ENCODE assay signal across 10 cellular contexts in genomic region chr2:232979871-232980461, GRCh38. TPM values are rescaled to one million over a fixed set of nuclear protein-coding genes. Genes with fewer than 3 reads are reported as not detected.
DNase-seq lines count a peak whose midpoint lies in the region; ATAC-seq and TF ChIP-seq lines count a peak whose summit lies in the region.
"Had no signal": no experiment of that assay in that cellular context is flagged by ENCODE, and none has a peak within 500 bp of the region (broad histone marks: within the 10 kb centered on the region; RNA-seq: fewer than 3 reads in every experiment).

No MANE protein-coding gene starts in this region.

- H2BK15ac ChIP-seq in H9 (ENCODE audit: low read depth, low read length), result no peak overlapping the region

- no peak overlapping the region for H3K14ac ChIP-seq in H9 (ENCODE audit: insufficient read depth, low read length)

- POLR2A ChIA-PET in OCI-LY7 (lab: Charles Lee), result interaction anchor here (0.6 to 1.0 kb wide), 2 partner anchors 54 to 176 kb away, joined by 3 to 4 read pairs; no protein-coding TSS in a partner anchor

- H2BK5ac ChIP-seq in H9 (ENCODE audit: insufficient read length, low read length), result no peak overlapping the region

- no peak overlapping the region for H2BK12ac ChIP-seq in H9 (ENCODE audit: insufficient read length, low read depth, low read length)

- H3K36me3 ChIP-seq in OCI-LY7 (ENCODE audit: insufficient read depth, low read length), result no peaks in the 10 kb centered on the region

- no peaks in the 10 kb centered on the region for H3K9me3 Mint-ChIP-seq in H9

- no peaks in the 10 kb centered on the region for H3K27me3 ChIP-seq in H9 (ENCODE audit: insufficient read depth, low read length)

- H4K91ac ChIP-seq in H9 (ENCODE audit: insufficient read length, low read depth, low read length), result no peak overlapping the region

- no peak overlapping the region for H3T11ph ChIP-seq in H9 (ENCODE audit: low read length)

- H3K27ac Mint-ChIP-seq in H9, result peak overlapping the region in 1 of 3 experiments; percentile 40; a peak in 2 of 7 replicates

- H3K79me2 ChIP-seq in OCI-LY7 (ENCODE audit: insufficient read depth, low read depth, low read length) (no peaks in the 10 kb centered on the region), H9 (ENCODE audit: insufficient read depth, low read length) (no peaks in the 10 kb centered on the region)

- no peaks in the 10 kb centered on the region for H3K9me3 ChIP-seq in OCI-LY7 (ENCODE audit: low read length)
- no peaks in the 10 kb centered on the region for H3K9me3 ChIP-seq in H9 (ENCODE audit: control insufficient read depth, low read depth, low read length)

- no peaks in the 10 kb centered on the region for H3K9me2 ChIP-seq in OCI-LY7 (ENCODE audit: insufficient read depth, low read length)

- no peak for ATAC-seq in HG02973 (IDR thresholded peaks at IDR 0.05; ENCODE audit: unreplicated experiment)
- no peak for ATAC-seq in left ventricle myocardium superior
- ATAC-seq in HG03565 (IDR thresholded peaks at IDR 0.05; ENCODE audit: unreplicated experiment), result no peak

- no peak overlapping the region for H2BK120ac ChIP-seq in H9 (ENCODE audit: low read depth, low read length, poor library complexity, severe bottlenecking)

- H3K4me3 Mint-ChIP-seq in H9, result no peak overlapping the region

- no TSS peak for BruUV-seq in OCI-LY7 (replicated peaks; lab: Mats Ljungman, UMichigan)

- H3K27me3 Mint-ChIP-seq in H9 (ENCODE audit: low read depth), result peaks cover 3% of the 10 kb centered on the region

- no peak overlapping the region for H3K4ac ChIP-seq in H9 (ENCODE audit: low read depth, low read length)

- H3K4me2 ChIP-seq in OCI-LY7 (ENCODE audit: low read length) (no peak overlapping the region), H9 (ENCODE audit: insufficient read depth, insufficient read length, low read length) (no peak overlapping the region)

- H3K18ac ChIP-seq in H9 (ENCODE audit: insufficient read length, low read depth, low read length), result no peak overlapping the region

- no peak overlapping the region for H4K8ac ChIP-seq in H9 (replicated peaks; ENCODE audit: insufficient read length, low read depth, low read length)

- H2AK5ac ChIP-seq in H9 (ENCODE audit: insufficient read length, low read length), result no peak overlapping the region

- H3K23me2 ChIP-seq in H9 (ENCODE audit: insufficient read length, low read depth, low read length, poor library complexity, severe bottlenecking), result no peaks in the 10 kb centered on the region

- H2AFZ ChIP-seq in OCI-LY7 (ENCODE audit: low read length) (no peak overlapping the region), H9 (ENCODE audit: low read length) (no peak overlapping the region)

- no peak overlapping the region for H4K5ac ChIP-seq in H9 (ENCODE audit: insufficient read length, low read depth, low read length)

- H3K4me1 ChIP-seq in OCI-LY7 (ENCODE audit: insufficient read depth, low read length, poor library complexity, severe bottlenecking) (no peaks in the 10 kb centered on the region), H9 (ENCODE audit: insufficient read depth, low read length) (peaks cover 3% of the 10 kb centered on the region; the same call in 1 of the 2 replicates)

- H3K79me1 ChIP-seq in H9 (ENCODE audit: insufficient read depth, low read depth, low read length, poor library complexity, severe bottlenecking), result no peaks in the 10 kb centered on the region

- CTCF ChIA-PET in OCI-LY7 (lab: Charles Lee; ENCODE audit: unreplicated experiment), result interaction anchor here (0.6 kb wide), 1 partner anchor 11 kb away, joined by 3 read pairs; no protein-coding TSS in a partner anchor

- H3K9ac ChIP-seq in H9 (ENCODE audit: extremely low read depth, insufficient read length, low read length), result no peak overlapping the region

- intact Hi-C loops in OCI-LY7 (cut with micrococcal nuclease; ENCODE audit: unreplicated experiment) (no loop called here), left ventricle myocardium superior (cut with micrococcal nuclease) (no loop called here)

- no peak overlapping the region for H3K56ac ChIP-seq in H9 (ENCODE audit: insufficient read length, low read depth, low read length)

- whole genome bisulfite sequencing in H9 (ENCODE audit: extremely low coverage, insufficient read length, low lambda C conversion rate), result no CpG with 5 or more reads among the region's 7 CpGs

- DNase-seq in GOT3 (lab: John Stamatoyannopoulos, UW), result peak; percentile 22
- no peak for DNase-seq in OCI-LY7 (ENCODE audit: low spot score)
- DNase-seq in epithelial cell of prostate (ENCODE audit: low read depth, low spot score), result peak; percentile 14
- peak; percentile 73 for DNase-seq in putamen (ENCODE audit: low spot score)
- no peak for DNase-seq in H9
- DNase-seq in left ventricle myocardium superior, result no peak
- DNase-seq: activated effector memory CD4-positive, alpha-beta T cell treated with anti-CD3 and anti-CD28 coated beads, Interleukin-2, amount 50 U/mL, for 16 hours; SHP77 treated with DMSO at 0.1 percent for 48 hours had no signal

- H3K4me3 ChIP-seq in OCI-LY7 (ENCODE audit: low read depth, low read length, poor library complexity, severe bottlenecking), result no peak overlapping the region

- TF ChIP-seq CTCF in OCI-LY7 (conservative IDR thresholded peaks at IDR 0.05; ENCODE audit: low read length), result 0 out of 2 replicates have a peak, but pooled peaks have one; percentile 24
- no peak for TF ChIP-seq CTCF in H9 (conservative IDR thresholded peaks at IDR 0.05)

- H3K4me1 Mint-ChIP-seq in H9, result peaks cover 25 to 42% of the 10 kb centered on the region in 2 experiments

- H3K23ac ChIP-seq in H9 (ENCODE audit: insufficient read length, low read depth, low read length), result no peak overlapping the region

- H2BK20ac ChIP-seq in H9 (ENCODE audit: low read depth, low read length, poor library complexity, severe bottlenecking), result no peak overlapping the region

- H4K20me1 ChIP-seq in OCI-LY7 (ENCODE audit: insufficient read depth, low read length), result no peaks in the 10 kb centered on the region
- H4K20me1 ChIP-seq in H9 (ENCODE audit: control insufficient read depth, insufficient read depth, insufficient read length), result no peaks in the 10 kb centered on the region

- H3K27ac ChIP-seq in OCI-LY7 (ENCODE audit: low read depth, low read length, poor library complexity, severe bottlenecking) (no peak overlapping the region), epithelial cell of prostate (peak overlapping the region; percentile 49), H9 (ENCODE audit: insufficient read length, low read depth, low read length) (no peak overlapping the region)

- peaks cover 0 to 2% (median 0%) of the 10 kb centered on the region in 3 experiments; a peak in 1 of 7 replicates for H3K36me3 Mint-ChIP-seq in H9 (ENCODE audit: insufficient read depth in 1 of 3, low read depth in 3 of 3)

RNA-seq across cellular contexts. Expression of gene NGEF, which starts 33.1 kb away (rescaled TPM):
- total RNA-seq in OCI-LY7 (2014; rRNA removed; shearing (Covaris generic)), result not detected in 2 replicates
- total RNA-seq in OCI-LY7 (2022), result 0.82 TPM in 1 of 2 replicates, not detected in the other
- total RNA-seq in H9 (2021), result 1.9 and 2.2 TPM in 2 replicates
- total RNA-seq in left ventricle myocardium superior, result not detected

RNA-seq across cellular contexts. Expression of gene NEU2, which starts 52.5 kb away (rescaled TPM):
- total RNA-seq in OCI-LY7 (2014; rRNA removed; shearing (Covaris generic)), result not detected in 2 replicates
- total RNA-seq in OCI-LY7 (2022) (not detected in 2 replicates), H9 (2021) (not detected in 2 replicates), left ventricle myocardium superior (not detected)

Comparison
In these comparisons a context has a peak if more than half of its experiments do, and no peak if none do; other contexts are left out.
1. DNase-seq: peak in GOT3 (single experiment), epithelial cell of prostate (single experiment) and putamen (single experiment); none in OCI-LY7 (single experiment), H9 (single experiment) and left ventricle myocardium superior (single experiment).